33 cellular contexts compared by ENCODE assay signal in genomic region chr11:29258411-29258810, GRCh38.
"Had no signal": no experiment of that assay in that cellular context is flagged by ENCODE, and none has a peak within 500 bp of the region (broad histone marks: within the 10 kb centered on the region; RNA-seq: fewer than 3 reads in every experiment).

No MANE protein-coding gene starts in this region.

- H3K4me3 Mint-ChIP-seq: activated B cell treated with CpG ODN at 0.5 μM for 24 hours; activated CD4-positive, alpha-beta memory T cell treated with anti-CD3 and anti-CD28 coated beads for 36 hours; activated CD4-positive, alpha-beta T cell treated with anti-CD3 and anti-CD28 coated beads, Interleukin-2, amount 10 ng/mL, durations not matched to agents 24 days and 14 days; activated CD8-positive, alpha-beta T cell treated with anti-CD3 and anti-CD28 coated beads for 36 hours; activated naive CD4-positive, alpha-beta T cell treated with anti-CD3 and anti-CD28 coated beads, Interleukin-2, amount 10 ng/mL, durations not matched to agents 7 days and 5 days; activated naive CD4-positive, alpha-beta T cell treated with anti-CD3 and anti-CD28 coated beads, Interleukin-2, amount 50 U/mL, for 24 hours; activated naive CD8-positive, alpha-beta T cell; activated naive CD8-positive, alpha-beta T cell treated with anti-CD3 and anti-CD28 coated beads, Interleukin-2, amount 10 ng/mL, durations not matched to agents 7 days and 5 days; activated naive CD8-positive, alpha-beta T cell treated with anti-CD3 and anti-CD28 coated beads, Interleukin-2, amount 50 U/mL, for 24 hours; activated T-cell treated with anti-CD3 and anti-CD28 coated beads, Interleukin-2, amount 50 U/mL, for 24 hours; T-helper 1 cell treated with Interleukin-12 subunit alpha and Interleukin-12 subunit beta and Interleukin-4 antibody, amounts not matched to agents 30 μg/mL and 1 μg/mL, for 36 hours; T-helper 2 cell treated with Interferon-gamma antibody and Interleukin-4, amounts not matched to agents 5 μg/mL and 100 μg/mL, for 36 hours had no signal

- ATAC-seq: activated CD8-positive, alpha-beta T cell treated with anti-CD3 and anti-CD28 coated beads for 36 hours; activated naive CD8-positive, alpha-beta T cell treated with anti-CD3 and anti-CD28 coated beads, Interleukin-2, amount 50 U/mL, for 24 hours; body of pancreas had no signal

- H3K27me3 ChIP-seq: body of pancreas, brain microvascular endothelial cell, breast epithelium had no signal

- H3K36me3 Mint-ChIP-seq: activated CD4-positive, alpha-beta memory T cell treated with anti-CD3 and anti-CD28 coated beads for 36 hours; activated naive CD4-positive, alpha-beta T cell treated with anti-CD3 and anti-CD28 coated beads, Interleukin-2, amount 10 ng/mL, durations not matched to agents 7 days and 5 days; activated naive CD4-positive, alpha-beta T cell treated with anti-CD3 and anti-CD28 coated beads, Interleukin-2, amount 50 U/mL, for 24 hours; activated naive CD8-positive, alpha-beta T cell; activated naive CD8-positive, alpha-beta T cell treated with anti-CD3 and anti-CD28 coated beads, Interleukin-2, amount 10 ng/mL, durations not matched to agents 7 days and 5 days had no signal

- H3K9me3 ChIP-seq: body of pancreas, breast epithelium had no signal

- H3K4me3 ChIP-seq: body of pancreas, breast epithelium had no signal

- H3K27ac Mint-ChIP-seq: activated B cell treated with CpG ODN at 0.5 μM for 24 hours; activated CD4-positive, alpha-beta memory T cell treated with anti-CD3 and anti-CD28 coated beads for 36 hours; activated CD4-positive, alpha-beta T cell treated with anti-CD3 and anti-CD28 coated beads, Interleukin-2, amount 10 ng/mL, durations not matched to agents 24 days and 14 days; activated CD8-positive, alpha-beta T cell treated with anti-CD3 and anti-CD28 coated beads for 36 hours; activated naive CD4-positive, alpha-beta T cell treated with anti-CD3 and anti-CD28 coated beads, Interleukin-2, amount 10 ng/mL, durations not matched to agents 7 days and 5 days; activated naive CD4-positive, alpha-beta T cell treated with anti-CD3 and anti-CD28 coated beads, Interleukin-2, amount 50 U/mL, for 24 hours; activated naive CD8-positive, alpha-beta T cell; activated naive CD8-positive, alpha-beta T cell treated with anti-CD3 and anti-CD28 coated beads, Interleukin-2, amount 10 ng/mL, durations not matched to agents 7 days and 5 days; activated naive CD8-positive, alpha-beta T cell treated with anti-CD3 and anti-CD28 coated beads, Interleukin-2, amount 50 U/mL, for 24 hours; activated T-cell treated with anti-CD3 and anti-CD28 coated beads, Interleukin-2, amount 50 U/mL, for 24 hours; activated T-helper 2 cell treated with anti-CD3 and anti-CD28 coated beads, Interferon-gamma antibody, Interleukin-2, Interleukin-4, amounts not matched to agents 10 μg/mL and 5 μg/mL and 100 μg/mL, durations not matched to agents 14 hours and 24 hours and 36 hours; T-helper 1 cell treated with Interleukin-12 subunit alpha and Interleukin-12 subunit beta and Interleukin-4 antibody, amounts not matched to agents 30 μg/mL and 1 μg/mL, for 36 hours; T-helper 2 cell treated with Interferon-gamma antibody and Interleukin-4, amounts not matched to agents 5 μg/mL and 100 μg/mL, for 36 hours had no signal

- H3K4me1 Mint-ChIP-seq: activated B cell treated with CpG ODN at 0.5 μM for 24 hours; activated CD4-positive, alpha-beta T cell treated with anti-CD3 and anti-CD28 coated beads, Interleukin-2, amount 10 ng/mL, durations not matched to agents 24 days and 14 days; activated naive CD4-positive, alpha-beta T cell treated with anti-CD3 and anti-CD28 coated beads, Interleukin-2, amount 10 ng/mL, durations not matched to agents 7 days and 5 days; activated naive CD4-positive, alpha-beta T cell treated with anti-CD3 and anti-CD28 coated beads, Interleukin-2, amount 50 U/mL, for 24 hours; activated naive CD8-positive, alpha-beta T cell treated with anti-CD3 and anti-CD28 coated beads, Interleukin-2, amount 10 ng/mL, durations not matched to agents 7 days and 5 days; activated naive CD8-positive, alpha-beta T cell treated with anti-CD3 and anti-CD28 coated beads, Interleukin-2, amount 50 U/mL, for 24 hours had no signal

- DNase-seq: activated B cell treated with CpG ODN at 0.5 μM for 24 hours; activated CD4-positive, alpha-beta memory T cell treated with anti-CD3 and anti-CD28 coated beads for 36 hours; activated CD4-positive, alpha-beta T cell treated with anti-CD3 and anti-CD28 coated beads for 4 hours; activated CD4-positive, alpha-beta T cell treated with anti-CD3 and anti-CD28 coated beads, Interleukin-2, amount 10 ng/mL, durations not matched to agents 24 days and 14 days; activated CD4-positive, alpha-beta T cell treated with anti-CD3 and anti-CD28 coated beads, Interleukin-2, amount 50 U/mL, for 1 hour; activated CD4-positive, alpha-beta T cell treated with anti-CD3 and anti-CD28 coated beads, Interleukin-2, amount 50 U/mL, for 4 hours; activated CD4-positive, CD25-positive, alpha-beta regulatory T cell treated with anti-CD3 and anti-CD28 coated beads, Interleukin-2, amount 50 U/mL, for 72 hours; activated CD8-positive, alpha-beta memory T cell treated with anti-CD3 and anti-CD28 coated beads, Interleukin-2, amount 50 U/mL, for 48 hours; activated CD8-positive, alpha-beta T cell treated with anti-CD3 and anti-CD28 coated beads for 36 hours; activated effector memory CD4-positive, alpha-beta T cell treated with Interleukin-2 at 50 U/mL for 16 hours; activated gamma-delta T cell; activated naive CD4-positive, alpha-beta T cell treated with anti-CD3 and anti-CD28 coated beads, Interleukin-2, amount 10 ng/mL, durations not matched to agents 7 days and 5 days; activated naive CD4-positive, alpha-beta T cell treated with Interleukin-2 at 50 U/mL for 16 hours; activated naive CD8-positive, alpha-beta T cell treated with anti-CD3 and anti-CD28 coated beads, Interleukin-2, amount 10 ng/mL, durations not matched to agents 7 days and 5 days; activated naive CD8-positive, alpha-beta T cell treated with anti-CD3 and anti-CD28 coated beads, Interleukin-2, amount 50 U/mL, for 24 hours; activated T-cell treated with anti-CD3 and anti-CD28 coated beads, Interleukin-2, amount 50 U/mL, for 24 hours; activated T-cell treated with anti-CD3 and anti-CD28 coated beads, Interleukin-2, amount 50 U/mL, for 48 hours; amygdala; anterior cingulate cortex; body of pancreas; brain microvascular endothelial cell; central memory CD4-positive, alpha-beta T cell; T-helper 2 cell; T-helper 9 cell had no signal

- H3K4me1 ChIP-seq: body of pancreas, breast epithelium had no signal

- H3K36me3 ChIP-seq: brain microvascular endothelial cell, breast epithelium had no signal

- H3K27ac ChIP-seq: body of pancreas, brain microvascular endothelial cell, breast epithelium, VCaP had no signal

- FAIRE-seq: colon, TTC549 had no signal

- H3K27me3 Mint-ChIP-seq: activated B cell treated with CpG ODN at 0.5 μM for 24 hours; activated CD4-positive, alpha-beta memory T cell treated with anti-CD3 and anti-CD28 coated beads for 36 hours; activated CD4-positive, alpha-beta T cell treated with anti-CD3 and anti-CD28 coated beads, Interleukin-2, amount 10 ng/mL, durations not matched to agents 24 days and 14 days; activated CD8-positive, alpha-beta T cell treated with anti-CD3 and anti-CD28 coated beads for 36 hours; activated naive CD4-positive, alpha-beta T cell treated with anti-CD3 and anti-CD28 coated beads, Interleukin-2, amount 10 ng/mL, durations not matched to agents 7 days and 5 days; activated naive CD4-positive, alpha-beta T cell treated with anti-CD3 and anti-CD28 coated beads, Interleukin-2, amount 50 U/mL, for 24 hours; activated naive CD8-positive, alpha-beta T cell; activated naive CD8-positive, alpha-beta T cell treated with anti-CD3 and anti-CD28 coated beads, Interleukin-2, amount 10 ng/mL, durations not matched to agents 7 days and 5 days; activated naive CD8-positive, alpha-beta T cell treated with anti-CD3 and anti-CD28 coated beads, Interleukin-2, amount 50 U/mL, for 24 hours; activated T-cell treated with anti-CD3 and anti-CD28 coated beads, Interleukin-2, amount 50 U/mL, for 24 hours had no signal
